3 cellular contexts compared by ENCODE assay signal in genomic region chr3:98149456-98149855, GRCh38. TPM values are rescaled to one million over a fixed set of nuclear protein-coding genes. Genes with fewer than 3 reads are reported as not detected.
"Had no signal": no experiment of that assay in that cellular context is flagged by ENCODE, and none has a peak within 500 bp of the region (broad histone marks: within the 10 kb centered on the region; RNA-seq: fewer than 3 reads in every experiment).

No MANE protein-coding gene starts in this region.

RNA-seq across cellular contexts. Expression of gene OR5H14, which starts 2.2 kb away (rescaled TPM):
- polyA plus RNA-seq: GM23248, H1 had no signal

RNA-seq across cellular contexts. Expression of gene OR5H15, which starts 17.0 kb away (rescaled TPM):
- polyA plus RNA-seq: GM23248, GM23338, H1 had no signal

RNA-seq across cellular contexts. Expression of gene OR5H1, which starts 18.9 kb away (rescaled TPM):
- polyA plus RNA-seq: GM23248, GM23338, H1 had no signal
